ENCODE assay signal across 16 cellular contexts in the genomic region with DNA sequence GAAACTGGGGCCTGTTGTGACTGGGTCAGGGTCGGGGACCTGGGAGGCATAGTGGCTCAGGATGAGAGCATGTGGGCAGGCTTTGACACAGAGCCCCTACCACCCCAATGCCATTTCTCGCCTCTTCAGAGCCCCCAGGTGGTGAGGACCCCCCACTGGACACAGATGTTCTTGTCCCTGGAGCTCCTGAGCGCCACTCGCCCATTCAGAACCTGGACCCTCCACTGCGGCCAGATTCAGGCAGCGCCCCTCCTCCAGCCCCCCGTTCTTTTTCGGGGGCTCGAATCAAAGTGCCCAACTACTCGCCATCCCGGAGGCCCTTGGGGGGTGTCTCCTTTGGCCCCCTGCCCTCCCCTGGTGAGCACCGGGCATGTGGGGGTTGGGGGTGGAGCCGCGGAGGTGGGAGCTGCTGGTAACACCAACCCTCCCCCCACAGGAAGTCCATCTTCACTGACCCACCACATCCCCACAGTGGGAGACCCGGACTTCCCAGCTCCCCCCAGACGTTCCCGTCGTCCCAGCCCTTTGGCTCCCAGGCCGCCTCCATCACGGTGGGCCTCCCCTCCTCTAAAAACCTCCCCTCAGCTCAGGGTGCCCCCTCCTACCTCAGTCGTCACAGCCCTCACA. TPM values are rescaled to one million over a fixed set of nuclear protein-coding genes. Genes with fewer than 3 reads are reported as not detected.
DNase-seq lines count a peak whose midpoint lies in the region; ATAC-seq and TF ChIP-seq lines count a peak whose summit lies in the region.
"Had no signal": no experiment of that assay in that cellular context is flagged by ENCODE, and none has a peak within 500 bp of the region (broad histone marks: within the 10 kb centered on the region; RNA-seq: fewer than 3 reads in every experiment).

No MANE protein-coding gene starts in this region.

- CTCF ChIA-PET in Caco-2 (lab: Charles Lee): no interaction called here

- H4K20me1 ChIP-seq in MM.1S (ENCODE audit: insufficient read depth, low read length): no peaks in the 10 kb centered on the region
- H4K20me1 ChIP-seq in osteoblast (ENCODE audit: insufficient read depth, low read length): peaks cover 10% of the 10 kb centered on the region

- H3K4me3 Mint-ChIP-seq in Caco-2 (ENCODE audit: unreplicated experiment): peak overlapping the region; percentile 12
- H3K4me3 Mint-ChIP-seq: CD8-positive, alpha-beta memory T cell had no signal

- no peaks in the 10 kb centered on the region for H3F3A ChIP-seq in MM.1S (ENCODE audit: insufficient read depth, low read length)

- POLR2A ChIA-PET in Caco-2 (lab: Charles Lee): no interaction called here

- H3K9me3 ChIP-seq in Caco-2 (no peaks in the 10 kb centered on the region), MM.1S (replicated peaks; ENCODE audit: insufficient read depth, low read length) (no peaks in the 10 kb centered on the region), osteoblast (ENCODE audit: low read depth, low read length) (no peaks in the 10 kb centered on the region), upper lobe of right lung (no peaks in the 10 kb centered on the region)
- H3K9me3 ChIP-seq: BLaER1 treated with 17β-estradiol and CSF1 and Interleukin-3, amounts not matched to agents 10 nM and 100 nM had no signal

- H3K4me1 ChIP-seq in Caco-2 (no peaks in the 10 kb centered on the region), MM.1S (ENCODE audit: low read length) (no peaks in the 10 kb centered on the region), osteoblast (ENCODE audit: insufficient read depth, low read length) (no peaks in the 10 kb centered on the region), upper lobe of right lung (no peaks in the 10 kb centered on the region)

- H3K9ac ChIP-seq in MM.1S (ENCODE audit: low read length): no peak overlapping the region
- H3K9ac ChIP-seq: BLaER1 treated with 17β-estradiol and CSF1 and Interleukin-3, amounts not matched to agents 10 nM and 100 nM had no signal

- no peaks in the 10 kb centered on the region for H3K9me2 ChIP-seq in MM.1S (replicated peaks; ENCODE audit: insufficient read depth, low read length)

- intact Hi-C loops in Caco-2 (cut with micrococcal nuclease; ENCODE audit: unreplicated experiment): no loop called here
- intact Hi-C loops in upper lobe of right lung (cut with DNase I): no loop called here

- TF ChIP-seq CTCF in Caco-2 (IDR thresholded peaks at IDR 0.05; ENCODE audit: insufficient read depth in 1 of 2, low read depth in 1 of 2, low read length in 1 of 2, severe bottlenecking in 1 of 2, unreplicated experiment in 1 of 2) (no peak), MM.1S (IDR thresholded peaks at IDR 0.05; ENCODE audit: low read length) (no peak), osteoblast (IDR thresholded peaks at IDR 0.05; ENCODE audit: extremely low read depth, low read depth, low read length) (no peak), upper lobe of right lung (IDR thresholded peaks at IDR 0.05) (no peak)

- H3K79me2 ChIP-seq in MM.1S (ENCODE audit: low read length) (no peaks in the 10 kb centered on the region), osteoblast (ENCODE audit: insufficient read depth, low read length) (no peaks in the 10 kb centered on the region)

- H3K4me1 Mint-ChIP-seq in Caco-2 (ENCODE audit: low read depth, unreplicated experiment): no peaks in the 10 kb centered on the region

- no peaks in the 10 kb centered on the region for H3K27me3 Mint-ChIP-seq in Caco-2 (ENCODE audit: insufficient read depth, unreplicated experiment)
- H3K27me3 Mint-ChIP-seq: CD8-positive, alpha-beta memory T cell had no signal

- H3K4me2 ChIP-seq in MM.1S (ENCODE audit: low read depth, low read length) (no peak overlapping the region), osteoblast (ENCODE audit: insufficient read depth, low read length) (no peak overlapping the region)
- H3K4me2 ChIP-seq: BLaER1 treated with 17β-estradiol and CSF1 and Interleukin-3, amounts not matched to agents 10 nM and 100 nM had no signal

- TSS peak; percentile 24 for BruUV-seq in Caco-2 (replicated peaks; lab: Mats Ljungman, UMichigan)

- H3K27ac ChIP-seq in MM.1S (ENCODE audit: low read length): no peak overlapping the region
- no peak overlapping the region for H3K27ac ChIP-seq in osteoblast (ENCODE audit: low read depth, low read length)
- H3K27ac ChIP-seq in upper lobe of right lung: no peak overlapping the region
- H3K27ac ChIP-seq: BLaER1 treated with 17β-estradiol and CSF1 and Interleukin-3, amounts not matched to agents 10 nM and 100 nM had no signal

- ATAC-seq in GM18909 (IDR thresholded peaks at IDR 0.05; ENCODE audit: poor library complexity, unreplicated experiment): no peak
- no peak for ATAC-seq in upper lobe of right lung

- H3K9me3 Mint-ChIP-seq in Caco-2 (ENCODE audit: unreplicated experiment): no peaks in the 10 kb centered on the region
- H3K9me3 Mint-ChIP-seq: CD8-positive, alpha-beta memory T cell had no signal

- H3K36me3 ChIP-seq in Caco-2 (ENCODE audit: control insufficient read depth, insufficient read depth, low read length) (peaks cover 10% of the 10 kb centered on the region), MM.1S (replicated peaks; ENCODE audit: insufficient read depth, low read length) (peaks cover 5% of the 10 kb centered on the region; the same call in 1 of the 2 replicates), osteoblast (ENCODE audit: insufficient read depth, low read length) (peaks cover 68% of the 10 kb centered on the region), upper lobe of right lung (peaks cover 83% of the 10 kb centered on the region)

- H2AFZ ChIP-seq in MM.1S (ENCODE audit: low read length) (no peak overlapping the region), osteoblast (ENCODE audit: low read length) (no peak overlapping the region)

- H3K27me3 ChIP-seq in Caco-2 (replicated peaks; ENCODE audit: control insufficient read depth, insufficient read depth, low read length) (no peaks in the 10 kb centered on the region), MM.1S (replicated peaks; ENCODE audit: insufficient read depth, low read length) (no peaks in the 10 kb centered on the region), osteoblast (ENCODE audit: insufficient read depth, low read length) (no peaks in the 10 kb centered on the region), upper lobe of right lung (no peaks in the 10 kb centered on the region)
- H3K27me3 ChIP-seq: BLaER1 treated with 17β-estradiol and CSF1 and Interleukin-3, amounts not matched to agents 10 nM and 100 nM had no signal

- DNase-seq in Caco-2: no peak
- DNase-seq in MM.1S: peak; percentile 0
- peak; percentile 81 for DNase-seq in osteoblast (ENCODE audit: insufficient read length, low spot score, missing footprints)
- no peak for DNase-seq in upper lobe of right lung
- DNase-seq: CD8-positive, alpha-beta memory T cell; DMS79; KBM-7; NCI-H1417; NCI-H187; NCI-H2227 treated with DMSO at 0.1 percent for 48 hours; NCI-H510A treated with DMSO at 0.1 percent for 48 hours; NCI-H82; OCI-M1; SIG-M5 had no signal

- no peak overlapping the region for H3K4me3 ChIP-seq in Caco-2 (ENCODE audit: low read depth, low read length)
- H3K4me3 ChIP-seq in MM.1S (ENCODE audit: low read length): no peak overlapping the region
- no peak overlapping the region for H3K4me3 ChIP-seq in osteoblast (ENCODE audit: insufficient read depth, low read length)
- H3K4me3 ChIP-seq in upper lobe of right lung: no peak overlapping the region
- H3K4me3 ChIP-seq: BLaER1 treated with 17β-estradiol and CSF1 and Interleukin-3, amounts not matched to agents 10 nM and 100 nM had no signal

- H3K36me3 Mint-ChIP-seq in Caco-2 (ENCODE audit: insufficient read depth, unreplicated experiment): peaks cover 82% of the 10 kb centered on the region

- no peak overlapping the region for H3K27ac Mint-ChIP-seq in Caco-2 (ENCODE audit: unreplicated experiment)

RNA-seq across cellular contexts. Expression of a gene that starts 10.4 kb away (rescaled TPM):
- 10.1 and 11.3 TPM in 2 replicates for total RNA-seq in Caco-2 (2022)
- total RNA-seq in osteoblast: 0.72 and 0.88 TPM in 2 replicates
- 16.9 TPM for total RNA-seq in upper lobe of right lung

RNA-seq across cellular contexts. Expression of a gene that starts 13.3 kb away (rescaled TPM):
- total RNA-seq in Caco-2 (2022): 21.3 and 24.6 TPM in 2 replicates
- 5.8 and 8.8 TPM in 2 replicates for total RNA-seq in osteoblast
- 26.3 TPM for total RNA-seq in upper lobe of right lung

RNA-seq across cellular contexts. Expression of a gene that starts 13.6 kb away (rescaled TPM):
- 70.2 and 70.5 TPM in 2 replicates for total RNA-seq in Caco-2 (2022)
- 8.8 and 11.6 TPM in 2 replicates for total RNA-seq in osteoblast
- 51.0 TPM for total RNA-seq in upper lobe of right lung

RNA-seq across cellular contexts. Expression of a gene that starts 14.1 kb away (rescaled TPM):
- total RNA-seq in Caco-2 (2022): 54.2 and 62.6 TPM in 2 replicates
- 6.5 and 6.8 TPM in 2 replicates for total RNA-seq in osteoblast
- 36.6 TPM for total RNA-seq in upper lobe of right lung

RNA-seq across cellular contexts. Expression of a gene that starts 16.5 kb away (rescaled TPM):
- 8.1 and 10.2 TPM in 2 replicates for total RNA-seq in Caco-2 (2022)
- total RNA-seq in osteoblast: 9.0 and 13.6 TPM in 2 replicates
- 11.3 TPM for total RNA-seq in upper lobe of right lung

Comparison
In these comparisons a context has a peak if more than half of its experiments do, and no peak if none do; other contexts are left out.
1. DNase-seq: peak in MM.1S (single experiment) and osteoblast (single experiment); none in Caco-2 (0 of 2) and upper lobe of right lung (single experiment).